25 cellular contexts compared by ENCODE assay signal in the genomic region with DNA sequence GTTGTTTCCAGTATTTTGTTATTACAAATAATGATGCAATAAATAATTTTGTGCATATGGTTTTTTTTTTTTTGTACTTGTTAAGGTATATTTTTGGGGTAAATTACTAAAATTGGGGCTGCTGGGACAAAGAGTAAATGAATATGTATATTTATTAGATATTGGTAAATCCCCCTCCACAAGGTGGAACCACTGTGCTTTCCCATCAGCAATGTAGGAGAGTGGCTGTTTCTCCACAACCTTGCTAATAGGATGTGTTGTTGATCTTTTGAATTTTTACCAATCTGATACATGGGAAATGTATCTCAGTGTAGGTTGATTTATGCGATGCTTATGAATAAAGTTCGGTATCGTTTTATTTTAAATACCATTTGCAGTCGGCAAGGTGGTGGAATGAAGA.
"Had no signal": no experiment of that assay in that cellular context is flagged by ENCODE, and none has a peak within 500 bp of the region (broad histone marks: within the 10 kb centered on the region; RNA-seq: fewer than 3 reads in every experiment).

No MANE protein-coding gene starts in this region.

- DNase-seq: activated CD4-positive, alpha-beta T cell treated with anti-CD3 and anti-CD28 coated beads for 1 hour; activated CD4-positive, alpha-beta T cell treated with anti-CD3 and anti-CD28 coated beads, Interleukin-2, amount 50 U/mL, for 1 hour; activated naive CD4-positive, alpha-beta T cell; activated T-cell treated with anti-CD3 and anti-CD28 coated beads, Interleukin-2, amount 50 U/mL, for 4 hours; adrenal gland; brain microvascular endothelial cell; central memory CD4-positive, alpha-beta T cell; dermis blood vessel endothelial cell; effector CD8-positive, alpha-beta T cell; foreskin melanocyte; left lung; midbrain; natural killer cell; ovary; spleen; stimulated activated CD4-positive, alpha-beta T cell treated with anti-CD3 and anti-CD28 coated beads, Interleukin-4, amount 100 ng/mL, for 1 hour; stimulated activated naive CD4-positive, alpha-beta T cell had no signal

- H3K4me1 ChIP-seq: adrenal gland, left lung, prostate gland, spleen, vagina had no signal

- H3K36me3 Mint-ChIP-seq: activated naive CD8-positive, alpha-beta T cell; type B pancreatic cell had no signal

- H3K9me3 Mint-ChIP-seq: type B pancreatic cell had no signal

- H3K4me3 Mint-ChIP-seq: activated naive CD8-positive, alpha-beta T cell; activated T-cell treated with anti-CD3 and anti-CD28 coated beads, Interleukin-2, amount 50 U/mL, for 4 hours; natural killer cell; type B pancreatic cell had no signal

- H3K27me3 ChIP-seq: adrenal gland, ascending aorta, brain microvascular endothelial cell, left lung, ovary, spleen, vagina had no signal

- H3K27ac ChIP-seq: adrenal gland, ascending aorta, brain microvascular endothelial cell, left lung, ovary, prostate gland, spleen, thoracic aorta, vagina had no signal

- FAIRE-seq: TTC549 had no signal

- H3K4me3 ChIP-seq: adrenal gland, ascending aorta, left lung, ovary, prostate gland, spleen, thoracic aorta, vagina had no signal

- H3K36me3 ChIP-seq: adrenal gland, ascending aorta, brain microvascular endothelial cell, left lung, ovary, prostate gland, spleen, thoracic aorta, vagina had no signal

- ATAC-seq: activated T-cell treated with anti-CD3 and anti-CD28 coated beads, Interleukin-2, amount 50 U/mL, for 4 hours; left lung; natural killer cell had no signal

- H3K4me1 Mint-ChIP-seq: natural killer cell had no signal

- H3K27me3 Mint-ChIP-seq: type B pancreatic cell had no signal

- H3K9me3 ChIP-seq: ovary, prostate gland had no signal

- H3K27ac Mint-ChIP-seq: activated naive CD8-positive, alpha-beta T cell; activated T-helper 2 cell treated with anti-CD3 and anti-CD28 coated beads, Interferon-gamma antibody, Interleukin-2, Interleukin-4, amounts not matched to agents 10 μg/mL and 5 μg/mL and 100 μg/mL, durations not matched to agents 14 hours and 24 hours and 36 hours; natural killer cell; type B pancreatic cell had no signal
